8 cellular contexts compared by ENCODE assay signal in genomic region chr1:231421971-231422797, GRCh38. TPM values are rescaled to one million over a fixed set of nuclear protein-coding genes. Genes with fewer than 3 reads are reported as not detected.
A peak's percentile ranks its signal among the peaks of the same experiment; 100 is the strongest.
DNase-seq lines count a peak whose midpoint lies in the region; ATAC-seq and TF ChIP-seq lines count a peak whose summit lies in the region.

TSS of gene EGLN1 (minus strand) at chr1:231422287. CDS start at chr1:231421888, 399 bp downstream.

- H4K20me1 ChIP-seq in IMR-90 (ENCODE audit: insufficient read depth, low read length) = peaks cover 41% of the 10 kb centered on the region

- H3K27me3 ChIP-seq in IMR-90 (ENCODE audit: control insufficient read depth, insufficient read depth, low read length) (no peaks in the 10 kb centered on the region), esophagus (ENCODE audit: control insufficient read depth in 1 of 2, insufficient read depth in 2 of 2, low read length in 2 of 2) (no peaks in the 10 kb centered on the region), muscle layer of duodenum (ENCODE audit: low read depth, low read length) (no peaks in the 10 kb centered on the region)

- no peaks in the 10 kb centered on the region for H3K9me3 Mint-ChIP-seq in activated T-cell treated with anti-CD3 and anti-CD28 coated beads, Interleukin-2, amount 50 U/mL, for 24 hours

- peak within 1 kb of the TSS; percentile 99 for H2BK5ac ChIP-seq in IMR-90 (ENCODE audit: low read depth, low read length, poor library complexity, severe bottlenecking)

- peak within 1 kb of the TSS; percentile 78 for H4K91ac ChIP-seq in IMR-90 (ENCODE audit: insufficient read depth, low read depth, low read length)

- BruUV-seq in IMR-90 (replicated peaks; lab: Mats Ljungman, UMichigan) = no TSS peak

- H3K36me3 ChIP-seq in IMR-90 (ENCODE audit: control insufficient read depth, insufficient read depth, low read length) (no peaks in the 10 kb centered on the region; the same call in 1 of the 2 replicates), esophagus (ENCODE audit: control insufficient read depth in 2 of 2, insufficient read depth in 2 of 2, low read length in 1 of 2) (no peaks in the 10 kb centered on the region), muscle layer of duodenum (ENCODE audit: control insufficient read depth in 1 of 2, insufficient read depth in 2 of 2, low read length in 2 of 2) (no peaks in the 10 kb centered on the region)

- H3K27ac ChIP-seq in IMR-90 (ENCODE audit: insufficient read depth, low read length) = peak within 1 kb of the TSS; percentile 98
- peak within 1 kb of the TSS; percentile 98 to 100 for H3K27ac ChIP-seq in esophagus (ENCODE audit: low read depth in 2 of 2, low read length in 1 of 2)
- H3K27ac ChIP-seq in muscle layer of duodenum (ENCODE audit: low read length) = peak within 1 kb of the TSS; percentile 95

- ATAC-seq in GM21529 (IDR thresholded peaks at IDR 0.05; ENCODE audit: unreplicated experiment) (peak; percentile 78), IMR-90 (ENCODE audit: low read depth) (peak; percentile 85)

- H3K4me3 ChIP-seq in IMR-90 (ENCODE audit: insufficient read depth, low read depth, low read length) (peak within 1 kb of the TSS; percentile 78), esophagus (ENCODE audit: low read depth in 1 of 2, low read length in 2 of 2) (peak within 1 kb of the TSS; percentile 77 to 85), muscle layer of duodenum (ENCODE audit: low read depth in 1 of 2, low read length in 2 of 2) (peak within 1 kb of the TSS; percentile 91 to 98)

- peaks cover 39% of the 10 kb centered on the region for H3K4me1 Mint-ChIP-seq in activated T-cell treated with anti-CD3 and anti-CD28 coated beads, Interleukin-2, amount 50 U/mL, for 24 hours (ENCODE audit: low read depth)

- H3K36me3 Mint-ChIP-seq in activated T-cell treated with anti-CD3 and anti-CD28 coated beads, Interleukin-2, amount 50 U/mL, for 24 hours (ENCODE audit: low read depth) = peaks cover 30% of the 10 kb centered on the region

- peak within 1 kb of the TSS; percentile 43 to 47; a peak in 3 of 4 replicates for H4K8ac ChIP-seq in IMR-90 (ENCODE audit: low read depth in 2 of 2, low read length in 2 of 2)

- H3K9me1 ChIP-seq in IMR-90 (ENCODE audit: insufficient read depth, low read length) = peaks cover 4% of the 10 kb centered on the region; the same call in 1 of the 2 replicates

- no peaks in the 10 kb centered on the region for H3K27me3 Mint-ChIP-seq in activated T-cell treated with anti-CD3 and anti-CD28 coated beads, Interleukin-2, amount 50 U/mL, for 24 hours

- 0% methylated on average over 25 of the region's 104 CpGs; no CpG with 5 or more reads in 1 of the 2 experiments for WGBS in IMR-90 (ENCODE audit: extremely low coverage in 2 of 2, insufficient read length in 1 of 2), 2 experiments
- WGBS in esophagus, 2 donors = 0% methylated on average over 76 to 104 of the region's 104 CpGs

- peak within 1 kb of the TSS; percentile 58 for H3K18ac ChIP-seq in IMR-90 (ENCODE audit: low read depth, low read length)

- dilution Hi-C loops in IMR-90 (cut with HindIII; ENCODE audit: low sequenced_read_pairs, unreplicated experiment) = no loop called here

- peak within 1 kb of the TSS; percentile 90 for H3K9ac ChIP-seq in IMR-90 (ENCODE audit: low read depth, low read length)

- peak within 1 kb of the TSS; percentile 96 for H2AFZ ChIP-seq in IMR-90 (replicated peaks; ENCODE audit: low read length, poor library complexity)

- peaks cover 0 to 31% of the 10 kb centered on the region in 2 experiments; a peak in 2 of 4 replicates for H3K79me1 ChIP-seq in IMR-90 (ENCODE audit: low read depth in 1 of 2, low read length in 2 of 2)

- peak within 1 kb of the TSS; percentile 65 for H3K4ac ChIP-seq in IMR-90 (ENCODE audit: low read depth, low read length)

- DNase-seq in DMS153 treated with DMSO at 0.1 percent for 48 hours (lab: John Stamatoyannopoulos, UW; ENCODE audit: unreplicated experiment) (peak; percentile 83), IMR-90 (peak; percentile 88)
- peak; percentile 90 for DNase-seq in activated T-cell treated with anti-CD3 and anti-CD28 coated beads, Interleukin-2, amount 50 U/mL, for 24 hours
- DNase-seq in stimulated activated CD8-positive, alpha-beta memory T cell treated with anti-CD3 and anti-CD28 coated beads, Interleukin-7, amount 100 ng/mL, for 24 hours (ENCODE audit: low read depth) = peak; percentile 57

- peak within 1 kb of the TSS; percentile 81 for H3K4me3 Mint-ChIP-seq in activated T-cell treated with anti-CD3 and anti-CD28 coated beads, Interleukin-2, amount 50 U/mL, for 24 hours

- POLR2A ChIA-PET in IMR-90 (lab: Charles Lee; ENCODE audit: unreplicated experiment) = no interaction called here

- H2BK20ac ChIP-seq in IMR-90 (ENCODE audit: low read depth, low read length) = no peak within 1 kb of the TSS

- H3K27ac Mint-ChIP-seq in activated T-cell treated with anti-CD3 and anti-CD28 coated beads, Interleukin-2, amount 50 U/mL, for 24 hours = peak within 1 kb of the TSS; percentile 93

- CTCF ChIA-PET in IMR-90 (lab: Yijun Ruan, JAX) = no interaction called here

- H2AK9ac ChIP-seq in IMR-90 (replicated peaks; ENCODE audit: low read depth, low read length, poor library complexity) = peak within 1 kb of the TSS; percentile 89

- peak within 1 kb of the TSS; percentile 80; the same call in 1 of the 2 replicates for H2AK5ac ChIP-seq in IMR-90 (ENCODE audit: low read depth, low read length)

- H2BK15ac ChIP-seq in IMR-90 (ENCODE audit: low read depth, low read length) = no peak within 1 kb of the TSS

- peak; percentile 38 for TF ChIP-seq CTCF in IMR-90 (conservative IDR thresholded peaks at IDR 0.05; ENCODE audit: low read depth, low read length)

- H3K9me3 ChIP-seq in IMR-90 (ENCODE audit: control insufficient read depth, insufficient read depth, low read length) (no peaks in the 10 kb centered on the region), esophagus (ENCODE audit: control insufficient read depth in 2 of 2, insufficient read depth in 1 of 2, low read depth in 1 of 2, low read length in 1 of 2) (no peaks in the 10 kb centered on the region), muscle layer of duodenum (ENCODE audit: control insufficient read depth in 1 of 2, low read length in 2 of 2) (no peaks in the 10 kb centered on the region)

- peak within 1 kb of the TSS; percentile 85 for H4K5ac ChIP-seq in IMR-90 (ENCODE audit: low read depth, low read length)

- H3K23ac ChIP-seq in IMR-90 (ENCODE audit: low read depth, low read length) = peak within 1 kb of the TSS; percentile 95

- H3K4me1 ChIP-seq in IMR-90 (ENCODE audit: control insufficient read depth, insufficient read depth, low read length) (peaks cover 7% of the 10 kb centered on the region), esophagus (ENCODE audit: control insufficient read depth in 2 of 2, insufficient read depth in 2 of 2, low read length in 1 of 2) (no peaks in the 10 kb centered on the region), muscle layer of duodenum (ENCODE audit: control insufficient read depth in 1 of 2, insufficient read depth in 2 of 2, low read length in 2 of 2) (peaks cover 17 to 34% of the 10 kb centered on the region in 2 donors)

- peak within 1 kb of the TSS; percentile 87; the same call in 1 of the 2 replicates for H2BK120ac ChIP-seq in IMR-90 (ENCODE audit: low read depth, low read length)

- peak; percentile 81 for TF ChIP-seq POLR2A in IMR-90 (IDR thresholded peaks at IDR 0.05; ENCODE audit: low read depth, low read length)

- peak within 1 kb of the TSS; percentile 57 for H3K56ac ChIP-seq in IMR-90 (ENCODE audit: extremely low read depth, insufficient read depth, low read length)

- H3K4me2 ChIP-seq in IMR-90 (ENCODE audit: low read depth, low read length) = peak within 1 kb of the TSS; percentile 91

- peak within 1 kb of the TSS; percentile 91 for H3K14ac ChIP-seq in IMR-90 (replicated peaks; ENCODE audit: low read depth, low read length)

- in situ Hi-C loops in IMR-90 (cut with MboI; ENCODE audit: low sequenced_read_pairs) = loop anchor here (5.0 kb wide), 1 partner anchor 60 kb away; no protein-coding TSS in a partner anchor

- intact Hi-C loops in IMR-90 (cut with micrococcal nuclease) = loop anchor here (1.0 to 5.0 kb wide), 6 partner anchors 27 to 180 kb away; partner anchors contain the start of genes GNPAT and TSNAX

- peak; percentile 51 for TF ChIP-seq RAD21 in IMR-90 (IDR thresholded peaks at IDR 0.05; ENCODE audit: low read length)

TF ChIP-seq in IMR-90, 13 proteins besides CTCF, POLR2A, EP300 and RAD21 (continues in another document):
- TF ChIP-seq RCOR1 (IDR thresholded peaks at IDR 0.05; ENCODE audit: insufficient replicate concordance, low read length) = peak; percentile 94
- TF ChIP-seq USF2 (IDR thresholded peaks at IDR 0.05; ENCODE audit: low read depth, low read length) = no peak
- 0 out of 2 replicates have a peak, but pooled peaks have one; percentile 12 for TF ChIP-seq BHLHE40 (IDR thresholded peaks at IDR 0.05; ENCODE audit: low read depth, low read length)
- peak; percentile 3; the same call in 1 of the 2 replicates for TF ChIP-seq SMC3 (IDR thresholded peaks at IDR 0.05; ENCODE audit: low read depth, low read length)

TF ChIP-seq in PFSK-1, 5 proteins besides CTCF, POLR2A, EP300 and RAD21 (continues in another document):
- TF ChIP-seq POLR2AphosphoS5 (IDR thresholded peaks at IDR 0.05; ENCODE audit: low read depth, low read length) (peak; percentile 87), SIN3A (IDR thresholded peaks at IDR 0.05; ENCODE audit: borderline replicate concordance, insufficient read depth, low read length) (peak; percentile 9; the same call in 1 of the 2 replicates), FOXP2 (optimal IDR thresholded peaks at IDR 0.05; ENCODE audit: borderline replicate concordance, extremely low read depth, extremely low read length, insufficient read depth) (peak; percentile 83)

RNA-seq across cellular contexts. Expression of gene EGLN1, which starts in this region (rescaled TPM):
- total RNA-seq in IMR-90 (2012; rRNA removed) = 26.9 and 66.4 TPM in 2 replicates
- polyA plus RNA-seq in IMR-90 (2012; rRNA removed) (18.1 and 25.7 TPM in 2 replicates), esophagus (10 to 100 TPM in 1 of 2 donors, 1 to 10 TPM in 1; 8.7 to 12.5 TPM)
- polyA plus RNA-seq in IMR-90 (2012; cell fraction: cytosol; rRNA removed) = 5.9 and 11.1 TPM in 2 replicates
- 7.3 and 10.0 TPM in 2 replicates for polyA plus RNA-seq in IMR-90 (2012; cell fraction: nucleus; rRNA removed; ENCODE audit: low replicate concordance)
- polyA plus RNA-seq in PFSK-1 (2012; ENCODE audit: insufficient read length, low read depth) = 11.0 TPM

Comparison
In these comparisons a context has a peak if more than half of its experiments do, and no peak if none do; other contexts are left out.
1. Peak in every context shown above with its lines: DNase-seq, ATAC-seq, H3K4me3 ChIP-seq and H3K27ac ChIP-seq.